Comparison of ENCODE assay signal across 8 cellular contexts in genomic region chr2:16117021-16117700, GRCh38.
"Had no signal": no experiment of that assay in that cellular context is flagged by ENCODE, and none has a peak within 500 bp of the region (broad histone marks: within the 10 kb centered on the region; RNA-seq: fewer than 3 reads in every experiment).

No MANE protein-coding gene starts in this region.

- ATAC-seq: GM12878 had no signal

- H3K4me3 ChIP-seq: GM12878 had no signal

- FAIRE-seq: G401.6, GM12878, GM12891, GM12892, GM18507, GM19239 had no signal

- DNase-seq: GDM1, GF-D8 had no signal
